20 cellular contexts compared by ENCODE assay signal in genomic region chr4:143313527-143313926, GRCh38.
"Had no signal": no experiment of that assay in that cellular context is flagged by ENCODE, and none has a peak within 500 bp of the region (broad histone marks: within the 10 kb centered on the region; RNA-seq: fewer than 3 reads in every experiment).

No MANE protein-coding gene starts in this region.

- H3K9me3 Mint-ChIP-seq: dendritic cell treated with granulocyte-macrophage colony-stimulating factor and Interleukin-4, amounts not matched to agents 40 ng/mL and 50 ng/mL, for 4 days; mesothelial cell of epicardium had no signal

- H3K4me3 ChIP-seq: colonic mucosa, esophagus squamous epithelium, gastrocnemius medialis, heart right ventricle, left lung, lower lobe of right lung had no signal

- H3K36me3 ChIP-seq: colonic mucosa, esophagus squamous epithelium, gastrocnemius medialis, heart right ventricle, left lung, lower lobe of right lung had no signal

- H3K27me3 Mint-ChIP-seq: dendritic cell treated with granulocyte-macrophage colony-stimulating factor and Interleukin-4, amounts not matched to agents 40 ng/mL and 50 ng/mL, for 4 days had no signal

- DNase-seq: colonic mucosa; cortex of kidney; effector CD4-positive, alpha-beta T cell; effector memory CD4-positive, alpha-beta T cell; esophagus squamous epithelium; foreskin fibroblast; foreskin melanocyte; gastrocnemius medialis; glutamatergic neuron; head of caudate nucleus; heart right ventricle; hippocampal formation; left cardiac atrium; left lung; left ventricle myocardium superior; lower lobe of right lung; mesenchymal stem cell had no signal

- H3K27me3 ChIP-seq: colonic mucosa, esophagus squamous epithelium, gastrocnemius medialis, heart right ventricle, left lung had no signal

- H3K36me3 Mint-ChIP-seq: mesothelial cell of epicardium had no signal

- H3K4me1 Mint-ChIP-seq: mesothelial cell of epicardium had no signal

- H3K27ac ChIP-seq: colonic mucosa, esophagus squamous epithelium, gastrocnemius medialis, left lung, lower lobe of right lung had no signal

- H3K4me1 ChIP-seq: colonic mucosa, esophagus squamous epithelium, gastrocnemius medialis, left lung, lower lobe of right lung had no signal

- H3K9me3 ChIP-seq: colonic mucosa, esophagus squamous epithelium, gastrocnemius medialis, heart right ventricle, left lung, lower lobe of right lung had no signal

- ATAC-seq: esophagus mucosa, gastrocnemius medialis, left cardiac atrium, left lung, left ventricle myocardium superior, lower lobe of right lung had no signal

- H3K27ac Mint-ChIP-seq: dendritic cell treated with granulocyte-macrophage colony-stimulating factor and Interleukin-4, amounts not matched to agents 40 ng/mL and 50 ng/mL, for 4 days; mesothelial cell of epicardium had no signal

- H3K4me3 Mint-ChIP-seq: dendritic cell treated with granulocyte-macrophage colony-stimulating factor and Interleukin-4, amounts not matched to agents 40 ng/mL and 50 ng/mL, for 4 days; mesothelial cell of epicardium had no signal
